ENCODE assay signal across 7 cellular contexts in genomic region chr5:58459860-58460726, GRCh38. TPM values are rescaled to one million over a fixed set of nuclear protein-coding genes. Genes with fewer than 3 reads are reported as not detected.
DNase-seq lines count a peak whose midpoint lies in the region; ATAC-seq and TF ChIP-seq lines count a peak whose summit lies in the region.

Gene PLK2, minus strand, starts transcription at chr5:58460086. Its CDS starts 127 bp downstream, at chr5:58459959.

- DNase-seq in NCI-H1930 (lab: John Stamatoyannopoulos, UW) (peak; percentile 59 to 76), cerebellar nuclear complex (lab: John Stamatoyannopoulos, UW) (peak; percentile 30 to 57), kidney epithelial cell (ENCODE audit: low read depth) (no peak)
- peak; percentile 91 for DNase-seq in activated CD4-positive, CD25-positive, alpha-beta regulatory T cell treated with anti-CD3 and anti-CD28 coated beads, Interleukin-2, amount 50 U/mL, for 72 hours
- DNase-seq in stimulated activated CD4-positive, alpha-beta T cell treated with anti-CD3 and anti-CD28 coated beads, Interleukin-15, amount 100 ng/mL, for 24 hours, result peak; percentile 88

- no peaks in the 10 kb centered on the region for H3K27me3 ChIP-seq in kidney epithelial cell (ENCODE audit: control insufficient read depth, insufficient read depth, low read length)

- ATAC-seq in GM18499 (IDR thresholded peaks at IDR 0.05; ENCODE audit: insufficient read depth, unreplicated experiment) (peak; percentile 48), HG02759 (IDR thresholded peaks at IDR 0.05; ENCODE audit: unreplicated experiment) (peak; percentile 76)

- H3K36me3 ChIP-seq in kidney epithelial cell (ENCODE audit: control insufficient read depth, insufficient read depth, low read length), result peaks cover 6% of the 10 kb centered on the region

- H3K4me3 ChIP-seq in kidney epithelial cell (ENCODE audit: low read depth, low read length), result peak within 1 kb of the TSS; percentile 96

- peak; percentile 40 for TF ChIP-seq CTCF in kidney epithelial cell (IDR thresholded peaks at IDR 0.05; ENCODE audit: insufficient read depth, low read length, poor library complexity, severe bottlenecking)

RNA-seq across cellular contexts. Expression of gene PLK2, which starts in this region (rescaled TPM):
- 245 and 343 TPM in 2 replicates for total RNA-seq in kidney epithelial cell
